In the genomic region with DNA sequence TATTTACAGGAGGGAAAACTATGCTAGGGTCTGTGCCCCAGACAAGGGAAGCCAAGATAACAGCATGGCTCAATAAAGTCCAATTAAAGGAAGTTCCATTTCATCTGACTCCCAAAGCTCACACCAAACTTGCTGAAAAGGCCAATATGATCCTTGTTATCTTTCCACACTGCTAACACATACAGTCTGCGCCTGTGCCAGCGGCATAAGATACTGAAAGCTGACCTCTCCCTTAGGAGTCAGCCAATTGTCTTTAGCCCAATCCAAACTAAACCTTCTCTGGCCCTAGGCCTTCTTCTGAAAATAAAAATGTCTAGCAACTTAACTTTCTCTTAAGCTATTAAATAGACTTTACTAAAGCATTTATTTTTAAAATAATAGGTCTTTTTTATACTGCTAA, we compare ENCODE assay signal across 33 cellular contexts.
"Had no signal": no experiment of that assay in that cellular context is flagged by ENCODE, and none has a peak within 500 bp of the region (broad histone marks: within the 10 kb centered on the region; RNA-seq: fewer than 3 reads in every experiment).

No MANE protein-coding gene starts in this region.

- H3K36me3 ChIP-seq: adrenal gland, ascending aorta, brain microvascular endothelial cell, breast epithelium, cardiac muscle cell had no signal

- H3K27me3 ChIP-seq: adrenal gland, ascending aorta, body of pancreas, brain microvascular endothelial cell, breast epithelium, cardiac muscle cell had no signal

- H3K9me3 ChIP-seq: adrenal gland, ascending aorta, body of pancreas, breast epithelium had no signal

- H3K4me1 ChIP-seq: adrenal gland, ascending aorta, body of pancreas, breast epithelium had no signal

- DNase-seq: activated effector memory CD4-positive, alpha-beta T cell treated with anti-CD3 and anti-CD28 coated beads, Interleukin-2, amount 50 U/mL, for 16 hours; activated effector memory CD4-positive, alpha-beta T cell treated with Interleukin-2 at 50 U/mL for 16 hours; activated gamma-delta T cell; activated gamma-delta T cell treated with Interleukin-2 at 50 U/mL for 16 hours; activated naive CD4-positive, alpha-beta T cell; activated naive CD4-positive, alpha-beta T cell treated with anti-CD3 and anti-CD28 coated beads for 36 hours; activated naive CD4-positive, alpha-beta T cell treated with anti-CD3 and anti-CD28 coated beads, Interleukin-2, amount 10 ng/mL, durations not matched to agents 7 days and 5 days; activated naive CD4-positive, alpha-beta T cell treated with anti-CD3 and anti-CD28 coated beads, Interleukin-2, amount 50 U/mL, for 16 hours; activated naive CD4-positive, alpha-beta T cell treated with Interleukin-2 at 50 U/mL for 16 hours; activated naive CD8-positive, alpha-beta T cell treated with anti-CD3 and anti-CD28 coated beads for 36 hours; activated naive CD8-positive, alpha-beta T cell treated with anti-CD3 and anti-CD28 coated beads, Interleukin-2, amount 10 ng/mL, durations not matched to agents 7 days and 5 days; activated naive CD8-positive, alpha-beta T cell treated with anti-CD3 and anti-CD28 coated beads, Interleukin-2, amount 50 U/mL, for 24 hours; activated T-cell treated with anti-CD3 and anti-CD28 coated beads for 4 hours; activated T-cell treated with anti-CD3 and anti-CD28 coated beads, Interleukin-2, amount 50 U/mL, for 1 hour; activated T-cell treated with anti-CD3 and anti-CD28 coated beads, Interleukin-2, amount 50 U/mL, for 24 hours; activated T-cell treated with anti-CD3 and anti-CD28 coated beads, Interleukin-2, amount 50 U/mL, for 4 hours; activated T-cell treated with anti-CD3 and anti-CD28 coated beads, Interleukin-2, amount 50 U/mL, for 48 hours; activated T-cell treated with anti-CD3 and anti-CD28 coated beads, Interleukin-2, amount 50 U/mL, for 72 hours; adrenal gland; amniotic stem cell; amygdala; anterior cingulate cortex; aorta; body of pancreas; brain microvascular endothelial cell; caudate nucleus; central memory CD4-positive, alpha-beta T cell; cerebellar nuclear complex had no signal

- H3K27ac ChIP-seq: adrenal gland, ascending aorta, body of pancreas, brain microvascular endothelial cell, breast epithelium, cardiac muscle cell had no signal

- H3K4me3 ChIP-seq: adrenal gland, ascending aorta, body of pancreas, breast epithelium, cardiac muscle cell had no signal

- ATAC-seq: activated naive CD4-positive, alpha-beta T cell treated with anti-CD3 and anti-CD28 coated beads, Interleukin-2, amount 50 U/mL, for 72 hours; activated naive CD8-positive, alpha-beta T cell treated with anti-CD3 and anti-CD28 coated beads, Interleukin-2, amount 50 U/mL, for 24 hours; activated T-cell treated with anti-CD3 and anti-CD28 coated beads, Interleukin-2, amount 50 U/mL, for 4 hours; activated T-cell treated with anti-CD3 and anti-CD28 coated beads, Interleukin-2, amount 50 U/mL, for 72 hours; activated T-helper 17 cell treated with anti-CD3 and anti-CD28 coated beads, Interleukin-2, amount 50 U/mL, for 72 hours; body of pancreas had no signal
